11 cellular contexts compared by ENCODE assay signal in genomic region chr9:87013490-87013889, GRCh38.
"Had no signal": no experiment of that assay in that cellular context is flagged by ENCODE, and none has a peak within 500 bp of the region (broad histone marks: within the 10 kb centered on the region; RNA-seq: fewer than 3 reads in every experiment).

No MANE protein-coding gene starts in this region.

- H3K27ac ChIP-seq: GM23248 had no signal

- H3K4me2 ChIP-seq: GM23338 had no signal

- H3K9me3 ChIP-seq: HAP-1 had no signal

- H3K9ac ChIP-seq: GM23248 had no signal

- H3K4me1 ChIP-seq: HAP-1 had no signal

- ATAC-seq: GM23338, HCT116 had no signal

- DNase-seq: GM23248, GOT3, H7, H9, HCEC 1CT, HFFc6 had no signal

- H3K4me3 ChIP-seq: GM23248, GM23338, HAP-1 had no signal

- H3K36me3 ChIP-seq: HAP-1 had no signal

- H2AFZ ChIP-seq: GM23248, GM23338 had no signal

- FAIRE-seq: H1, H54 had no signal
